Comparison of ENCODE assay signal across 15 cellular contexts in the genomic region with DNA sequence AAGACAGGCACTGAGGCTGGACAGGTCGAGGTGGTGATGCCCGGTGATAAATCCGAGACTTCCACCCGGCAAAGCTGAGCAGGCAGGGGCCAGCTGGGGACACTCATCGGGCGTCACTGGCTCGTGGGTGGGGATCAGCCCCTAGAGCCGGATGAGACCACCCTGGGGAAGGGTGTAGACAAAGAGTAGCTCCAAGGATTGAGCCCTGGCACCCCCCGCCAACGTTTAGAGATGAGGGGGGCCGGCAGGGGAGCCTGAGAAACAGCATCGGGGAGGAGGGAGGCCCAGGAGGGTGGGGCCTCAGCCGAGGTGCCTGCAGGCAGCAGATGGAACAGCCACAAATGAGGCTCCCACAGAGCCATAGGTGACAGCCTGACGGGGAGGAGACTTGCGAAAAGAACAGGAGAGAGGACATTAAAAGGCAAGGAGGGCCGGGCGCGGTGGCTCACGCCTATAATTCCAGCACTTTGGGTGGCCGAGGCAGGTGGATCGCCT. TPM values are rescaled to one million over a fixed set of nuclear protein-coding genes. Genes with fewer than 3 reads are reported as not detected.
DNase-seq lines count a peak whose midpoint lies in the region; ATAC-seq, FAIRE-seq and TF ChIP-seq lines count a peak whose summit lies in the region.
"Had no signal": no experiment of that assay in that cellular context is flagged by ENCODE, and none has a peak within 500 bp of the region (broad histone marks: within the 10 kb centered on the region; RNA-seq: fewer than 3 reads in every experiment).

No MANE protein-coding gene starts in this region.

- WGBS in HUES64, result 61% methylated on average over 21 of the region's 21 CpGs

- no peak for TF ChIP-seq POLR2A in GM12891 (IDR thresholded peaks at IDR 0.05; ENCODE audit: low read depth, low read length)

- peaks cover 39% of the 10 kb centered on the region for H3K4me1 Mint-ChIP-seq in Caco-2 (ENCODE audit: low read depth, unreplicated experiment)
- peaks cover 31% of the 10 kb centered on the region for H3K4me1 Mint-ChIP-seq in neural crest cell

- H3K36me3 Mint-ChIP-seq in Caco-2 (ENCODE audit: insufficient read depth, unreplicated experiment) (peaks cover 12% of the 10 kb centered on the region), neural crest cell (ENCODE audit: low read depth) (no peaks in the 10 kb centered on the region)
- H3K36me3 Mint-ChIP-seq: stimulated activated effector memory CD8-positive, alpha-beta T cell treated with anti-CD3 and anti-CD28 coated beads, Interleukin-12 subunit alpha, Interleukin-12 subunit beta, amount 100 ng/mL, for 72 hours had no signal

- H3K36me3 ChIP-seq in Caco-2 (ENCODE audit: control insufficient read depth, insufficient read depth, low read length) (no peaks in the 10 kb centered on the region), HUES64 (ENCODE audit: insufficient read depth, low read length) (no peaks in the 10 kb centered on the region)
- H3K36me3 ChIP-seq: transverse colon had no signal

- no peaks in the 10 kb centered on the region for H3K27me3 Mint-ChIP-seq in Caco-2 (ENCODE audit: insufficient read depth, unreplicated experiment)
- no peaks in the 10 kb centered on the region for H3K27me3 Mint-ChIP-seq in neural crest cell (ENCODE audit: low read depth)

- FAIRE-seq in GM12891 (lab: Jason Lieb, UNC), result no peak
- FAIRE-seq: HTR-8/SVneo had no signal

- H3K27ac Mint-ChIP-seq in Caco-2 (ENCODE audit: unreplicated experiment) (peak overlapping the region; percentile 72), neural crest cell (ENCODE audit: unreplicated experiment) (peak overlapping the region; percentile 63)
- H3K27ac Mint-ChIP-seq: activated CD4-positive, alpha-beta memory T cell treated with anti-CD3 and anti-CD28 coated beads, Interleukin-2, amount 10 ng/mL, durations not matched to agents 7 days and 5 days had no signal

- peak overlapping the region; percentile 15; the same call in 1 of the 2 replicates for H3K27ac ChIP-seq in HUES64 (ENCODE audit: low read depth, low read length)

- H3K4me3 ChIP-seq in Caco-2 (ENCODE audit: low read depth, low read length) (no peak overlapping the region), HUES64 (ENCODE audit: low read length) (no peak overlapping the region)
- H3K4me3 ChIP-seq: transverse colon had no signal

- ATAC-seq in GM21423 (IDR thresholded peaks at IDR 0.05; ENCODE audit: unreplicated experiment), result no peak
- ATAC-seq: stimulated activated effector memory CD8-positive, alpha-beta T cell treated with anti-CD3 and anti-CD28 coated beads, Interleukin-12 subunit alpha, Interleukin-12 subunit beta, amount 100 ng/mL, for 72 hours had no signal

- H3K9me3 ChIP-seq in Caco-2 (peaks cover 4% of the 10 kb centered on the region; the same call in 1 of the 2 replicates), HUES64 (ENCODE audit: insufficient read depth, low read depth, low read length) (0 out of 2 replicates have a peak, but pooled peaks cover 2% of the 10 kb centered on the region)
- H3K9me3 ChIP-seq: transverse colon had no signal

- H3K9me3 Mint-ChIP-seq in Caco-2 (ENCODE audit: unreplicated experiment) (peaks cover 11% of the 10 kb centered on the region), neural crest cell (no peaks in the 10 kb centered on the region)
- H3K9me3 Mint-ChIP-seq: activated CD4-positive, alpha-beta memory T cell treated with anti-CD3 and anti-CD28 coated beads, Interleukin-2, amount 10 ng/mL, durations not matched to agents 7 days and 5 days; stimulated activated effector memory CD8-positive, alpha-beta T cell treated with anti-CD3 and anti-CD28 coated beads, Interleukin-12 subunit alpha, Interleukin-12 subunit beta, amount 100 ng/mL, for 72 hours had no signal

- POLR2A ChIA-PET in Caco-2 (lab: Charles Lee), result no interaction called here

- TF ChIP-seq CTCF in Caco-2 (IDR thresholded peaks at IDR 0.05; ENCODE audit: insufficient read depth in 1 of 2, low read depth in 1 of 2, low read length in 1 of 2, severe bottlenecking in 1 of 2, unreplicated experiment in 1 of 2), result no peak
- TF ChIP-seq CTCF in neural crest cell (conservative IDR thresholded peaks at IDR 0.05), result no peak

- H3K4me1 ChIP-seq in Caco-2 (peaks cover 27% of the 10 kb centered on the region), HUES64 (ENCODE audit: insufficient read depth, low read length) (peaks cover 23% of the 10 kb centered on the region)

- H3K27me3 ChIP-seq in Caco-2 (replicated peaks; ENCODE audit: control insufficient read depth, insufficient read depth, low read length) (no peaks in the 10 kb centered on the region), HUES64 (ENCODE audit: insufficient read depth, low read length) (no peaks in the 10 kb centered on the region)

- no peak overlapping the region for H3K9ac ChIP-seq in HUES64 (ENCODE audit: low read depth, low read length)

- DNase-seq in Caco-2 (no peak), cerebellum (ENCODE audit: low spot score) (peak; percentile 48), neural crest cell (ENCODE audit: low read depth, low spot score) (no peak), GM12891 (ENCODE audit: insufficient read length, low spot score) (no peak), LoVo (ENCODE audit: low spot score) (no peak), NK-92 (lab: John Stamatoyannopoulos, UW; ENCODE audit: unreplicated experiment) (no peak)
- DNase-seq: activated CD4-positive, alpha-beta memory T cell treated with anti-CD3 and anti-CD28 coated beads, Interleukin-2, amount 10 ng/mL, durations not matched to agents 7 days and 5 days; amygdala; cortex of kidney; GF-D8; transverse colon had no signal

- CTCF ChIA-PET in Caco-2 (lab: Charles Lee), result interaction anchor here (0.7 kb wide), 1 partner anchor 132 kb away, joined by 3 read pairs; no protein-coding TSS in a partner anchor

- BruUV-seq in Caco-2 (replicated peaks; lab: Mats Ljungman, UMichigan), result no TSS peak

- intact Hi-C loops in Caco-2 (cut with micrococcal nuclease; ENCODE audit: unreplicated experiment), result no loop called here

- H3K4me3 Mint-ChIP-seq in Caco-2 (ENCODE audit: unreplicated experiment), result no peak overlapping the region
- H3K4me3 Mint-ChIP-seq in neural crest cell, result no peak overlapping the region
- H3K4me3 Mint-ChIP-seq: activated CD4-positive, alpha-beta memory T cell treated with anti-CD3 and anti-CD28 coated beads, Interleukin-2, amount 10 ng/mL, durations not matched to agents 7 days and 5 days; stimulated activated effector memory CD8-positive, alpha-beta T cell treated with anti-CD3 and anti-CD28 coated beads, Interleukin-12 subunit alpha, Interleukin-12 subunit beta, amount 100 ng/mL, for 72 hours had no signal

TF ChIP-seq in GM12891, 5 proteins besides CTCF, POLR2A, EP300 and RAD21:
- TF ChIP-seq POLR2AphosphoS5 (IDR thresholded peaks at IDR 0.05; ENCODE audit: low read depth, low read length) (no peak), PAX5 (IDR thresholded peaks at IDR 0.05; ENCODE audit: insufficient read depth, low read length, severe bottlenecking) (no peak), TAF1 (IDR thresholded peaks at IDR 0.05; ENCODE audit: low read depth, low read length) (no peak), POU2F2 (IDR thresholded peaks at IDR 0.05; ENCODE audit: low read depth, low read length) (no peak), SPI1 (IDR thresholded peaks at IDR 0.05; ENCODE audit: low read depth, low read length) (no peak)

RNA-seq across cellular contexts. Expression of gene CBX7, which starts 27.4 kb away (rescaled TPM):
- total RNA-seq in Caco-2 (2022) (4.4 and 5.2 TPM in 2 replicates), cerebellum (8.6 TPM), neural crest cell (2.3 and 2.4 TPM in 2 replicates)
- 2.9 TPM for polyA plus RNA-seq in HUES64 (2013, experiment 1 of 2)
- 3.7 TPM for polyA plus RNA-seq in HUES64 (2013, experiment 2 of 2)
- 10.8 TPM for polyA plus RNA-seq in GM12891 (2012; ENCODE audit: low read depth, missing spikeins)
